Comparison of ENCODE assay signal across 22 cellular contexts in genomic region chr4:73575667-73576066, GRCh38. TPM values are rescaled to one million over a fixed set of nuclear protein-coding genes. Genes with fewer than 3 reads are reported as not detected.
DNase-seq lines count a peak whose midpoint lies in the region; ATAC-seq, FAIRE-seq and TF ChIP-seq lines count a peak whose summit lies in the region.
"Had no signal": no experiment of that assay in that cellular context is flagged by ENCODE, and none has a peak within 500 bp of the region (broad histone marks: within the 10 kb centered on the region; RNA-seq: fewer than 3 reads in every experiment).

No MANE protein-coding gene starts in this region.

- DNase-seq in GM06990 (ENCODE audit: extremely low read depth, insufficient read length): peak; percentile 17
- DNase-seq in endothelial cell of umbilical vein (ENCODE audit: low read depth, low spot score): no peak
- DNase-seq in neural progenitor cell (ENCODE audit: low spot score): no peak
- DNase-seq: CD8-positive, alpha-beta memory T cell; GDM1; Kasumi-1; NCI-H1694; NCI-H2081; NCI-H2171; NCI-H345; NCI-H524; NCI-H774; T-helper 17 cell had no signal

- H3K79me2 ChIP-seq in endothelial cell of umbilical vein (ENCODE audit: control insufficient read depth, insufficient read depth, low read length) (no peaks in the 10 kb centered on the region), neural progenitor cell (ENCODE audit: low read depth) (no peaks in the 10 kb centered on the region)

- H3K4me1 ChIP-seq in endothelial cell of umbilical vein (ENCODE audit: control insufficient read depth, extremely low read depth, insufficient read depth, low read length): no peaks in the 10 kb centered on the region
- H3K4me1 ChIP-seq in neural progenitor cell: peaks cover 11% of the 10 kb centered on the region
- H3K4me1 ChIP-seq: HAP-1, SJSA1 had no signal

- BruUV-seq in endothelial cell of umbilical vein (replicated peaks; lab: Mats Ljungman, UMichigan): no TSS peak

- H3K36me3 Mint-ChIP-seq in neural progenitor cell: no peaks in the 10 kb centered on the region
- H3K36me3 Mint-ChIP-seq: CD8-positive, alpha-beta memory T cell had no signal

- no peaks in the 10 kb centered on the region for H3K9me3 ChIP-seq in endothelial cell of umbilical vein (replicated peaks; ENCODE audit: control insufficient read depth, insufficient read depth, low read length)
- no peaks in the 10 kb centered on the region for H3K9me3 ChIP-seq in neural progenitor cell (ENCODE audit: low read depth)
- H3K9me3 ChIP-seq: HAP-1, SJSA1 had no signal

- intact Hi-C loops in endothelial cell of umbilical vein (cut with micrococcal nuclease): no loop called here

- H3K36me3 ChIP-seq in GM06990 (ENCODE audit: control insufficient read depth, insufficient read depth, low read length) (no peaks in the 10 kb centered on the region), endothelial cell of umbilical vein (ENCODE audit: control insufficient read depth in 2 of 2, extremely low read depth in 1 of 2, insufficient read depth in 2 of 2, low read length in 2 of 2) (no peaks in the 10 kb centered on the region), neural progenitor cell (no peaks in the 10 kb centered on the region)
- H3K36me3 ChIP-seq: HAP-1, SJSA1 had no signal

- no peaks in the 10 kb centered on the region for H3K27me3 ChIP-seq in GM06990 (replicated peaks; ENCODE audit: control insufficient read depth, insufficient read depth, low read length)
- H3K27me3 ChIP-seq in endothelial cell of umbilical vein (ENCODE audit: control insufficient read depth in 2 of 2, insufficient read depth in 2 of 2, low read length in 2 of 2): no peaks in the 10 kb centered on the region
- H3K27me3 ChIP-seq in neural progenitor cell: no peaks in the 10 kb centered on the region
- H3K27me3 ChIP-seq: SJSA1 had no signal

- H3K4me3 ChIP-seq in GM06990 (replicated peaks; ENCODE audit: low read depth, low read length) (no peak overlapping the region), endothelial cell of umbilical vein (replicated peaks in 1 of 3; ENCODE audit: insufficient read depth in 1 of 3, low read depth in 1 of 3, low read length in 3 of 3) (no peak overlapping the region), neural progenitor cell (no peak overlapping the region)
- H3K4me3 ChIP-seq: GM23248, HAP-1, SJSA1 had no signal

- FAIRE-seq in endothelial cell of umbilical vein (lab: Jason Lieb, UNC): peak; percentile 53

- POLR2A ChIA-PET in endothelial cell of umbilical vein (lab: Charles Lee): interaction anchor here (0.7 kb wide), 1 partner anchor 613 kb away, joined by 3 read pairs; no protein-coding TSS in a partner anchor

- no peaks in the 10 kb centered on the region for H3F3A ChIP-seq in neural progenitor cell (ENCODE audit: low read depth)

- CTCF ChIA-PET in endothelial cell of umbilical vein (lab: Charles Lee): interaction anchor here (0.8 to 8.4 kb wide), 13 partner anchors 10 to 732 kb away, joined by 3 to 94 read pairs (median 4); partner anchors contain the start of genes CXCL3 and EPGN

- H3K27me3 Mint-ChIP-seq in neural progenitor cell (ENCODE audit: insufficient read depth, low read depth): no peaks in the 10 kb centered on the region
- H3K27me3 Mint-ChIP-seq: CD8-positive, alpha-beta memory T cell; T-helper 17 cell had no signal

- no peak overlapping the region for H3K27ac ChIP-seq in endothelial cell of umbilical vein (ENCODE audit: insufficient read depth, low read depth, low read length)
- no peak overlapping the region for H3K27ac ChIP-seq in neural progenitor cell
- H3K27ac ChIP-seq: C4-2B, GM23248, SJSA1 had no signal

- dilution Hi-C loops in endothelial cell of umbilical vein (cut with MboI; ENCODE audit: extremely low pct_ligation_motif_present, low sequenced_read_pairs): no loop called here

- TF ChIP-seq POLR2A in endothelial cell of umbilical vein (IDR thresholded peaks at IDR 0.05; ENCODE audit: low read depth, low read length): no peak

- TF ChIP-seq CTCF in GM06990 (IDR thresholded peaks at IDR 0.05; ENCODE audit: insufficient read depth, low read length, poor library complexity, severe bottlenecking) (no peak), endothelial cell of umbilical vein (IDR thresholded peaks at IDR 0.05; ENCODE audit: extremely low read depth in 1 of 2, insufficient read depth in 1 of 2, low read depth in 1 of 2, low read length in 2 of 2) (no peak), neural progenitor cell (IDR thresholded peaks at IDR 0.05) (no peak)

- H3K9ac ChIP-seq in endothelial cell of umbilical vein (replicated peaks; ENCODE audit: extremely low read depth, insufficient read depth, low read length) (no peak overlapping the region), neural progenitor cell (no peak overlapping the region)
- H3K9ac ChIP-seq: GM23248 had no signal

- no peak overlapping the region for H3K4me3 Mint-ChIP-seq in neural progenitor cell
- H3K4me3 Mint-ChIP-seq: CD8-positive, alpha-beta memory T cell; T-helper 17 cell had no signal

- H3K27ac Mint-ChIP-seq in neural progenitor cell: no peak overlapping the region
- H3K27ac Mint-ChIP-seq: CD8-positive, alpha-beta memory T cell; T-helper 17 cell had no signal

- H3K4me1 Mint-ChIP-seq in neural progenitor cell: peaks cover 14% of the 10 kb centered on the region
- H3K4me1 Mint-ChIP-seq: CD8-positive, alpha-beta memory T cell; T-helper 17 cell had no signal

- H3K4me2 ChIP-seq in endothelial cell of umbilical vein (ENCODE audit: insufficient read depth, low read length) (no peak overlapping the region), neural progenitor cell (no peak overlapping the region)

- peak; percentile 33 for ATAC-seq in GM21390 (IDR thresholded peaks at IDR 0.05; ENCODE audit: unreplicated experiment)
- peak; percentile 50 for ATAC-seq in HG03432 (IDR thresholded peaks at IDR 0.05; ENCODE audit: unreplicated experiment)
- ATAC-seq in HG03457 (IDR thresholded peaks at IDR 0.05; ENCODE audit: unreplicated experiment): no peak
- ATAC-seq in GM18867 (IDR thresholded peaks at IDR 0.05; ENCODE audit: unreplicated experiment): no peak
- ATAC-seq: Right ventricle myocardium inferior, T-helper 17 cell had no signal

- no peak overlapping the region for H2AFZ ChIP-seq in endothelial cell of umbilical vein (ENCODE audit: low read depth, low read length)
- H2AFZ ChIP-seq in neural progenitor cell (replicated peaks): no peak overlapping the region
- H2AFZ ChIP-seq: GM23248 had no signal

- H3K9me1 ChIP-seq in endothelial cell of umbilical vein (replicated peaks; ENCODE audit: control insufficient read depth, extremely low read depth, insufficient read depth, low read length): no peaks in the 10 kb centered on the region

- H3K9me3 Mint-ChIP-seq in neural progenitor cell: no peaks in the 10 kb centered on the region
- H3K9me3 Mint-ChIP-seq: CD8-positive, alpha-beta memory T cell had no signal

- H4K20me1 ChIP-seq in endothelial cell of umbilical vein (replicated peaks; ENCODE audit: control insufficient read depth, extremely low read depth, insufficient read depth, low read length): no peaks in the 10 kb centered on the region
- H4K20me1 ChIP-seq in neural progenitor cell (ENCODE audit: low read depth): no peaks in the 10 kb centered on the region

TF ChIP-seq in endothelial cell of umbilical vein, 7 proteins besides CTCF, POLR2A, EP300 and RAD21:
- TF ChIP-seq MYC (IDR thresholded peaks at IDR 0.05; ENCODE audit: low read depth, low read length) (no peak), JUN (IDR thresholded peaks at IDR 0.05; ENCODE audit: borderline replicate concordance, insufficient read depth, insufficient read length, low read depth) (no peak), GATA2 (IDR thresholded peaks at IDR 0.05; ENCODE audit: insufficient read depth, insufficient read length, low read depth, low read length) (no peak), EZH2 (IDR thresholded peaks at IDR 0.05; ENCODE audit: borderline replicate concordance, low read depth, low read length, severe bottlenecking) (no peak), POLR2AphosphoS5 (IDR thresholded peaks at IDR 0.05; ENCODE audit: insufficient read depth, low read depth, low read length) (no peak), FOS (IDR thresholded peaks at IDR 0.05; ENCODE audit: borderline replicate concordance, insufficient read depth, low read length) (no peak)
- TF ChIP-seq, protein P1, sequence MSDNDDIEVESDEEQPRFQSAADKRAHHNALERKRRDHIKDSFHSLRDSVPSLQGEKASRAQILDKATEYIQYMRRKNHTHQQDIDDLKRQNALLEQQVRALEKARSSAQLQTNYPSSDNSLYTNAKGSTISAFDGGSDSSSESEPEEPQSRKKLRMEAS (IDR thresholded peaks at IDR 0.05; ENCODE audit: insufficient read depth, insufficient read length): no peak

RNA-seq across cellular contexts. Expression of gene RASSF6, which starts 44.6 kb away (rescaled TPM):
- total RNA-seq in endothelial cell of umbilical vein (not detected in 2 replicates), neural progenitor cell (ENCODE audit: low replicate concordance) (not detected in 2 replicates)
- polyA plus RNA-seq in endothelial cell of umbilical vein: not detected in 2 replicates
- not detected in 2 replicates for polyA plus RNA-seq in endothelial cell of umbilical vein (2011; cell fraction: cytosol; rRNA removed)
- not detected in 2 replicates for polyA plus RNA-seq in endothelial cell of umbilical vein (2011; cell fraction: nucleus; rRNA removed)
- polyA plus RNA-seq in endothelial cell of umbilical vein (2012): not detected in 2 replicates
- polyA minus RNA-seq in endothelial cell of umbilical vein: not detected in 2 replicates
- not detected for polyA minus RNA-seq in endothelial cell of umbilical vein (2011; cell fraction: cytosol; rRNA and poly(A)+ RNA removed)
- not detected in 2 replicates for polyA minus RNA-seq in endothelial cell of umbilical vein (2011; cell fraction: nucleus; rRNA and poly(A)+ RNA removed)
- total RNA-seq: CD8-positive, alpha-beta memory T cell; GM23248; Right ventricle myocardium inferior; SJSA1 had no signal
- polyA plus RNA-seq: CD8-positive, alpha-beta memory T cell; GM23248 had no signal

Comparison
In these comparisons a context has a peak if more than half of its experiments do, and no peak if none do; other contexts are left out.
1. ATAC-seq: peak in GM21390 (single experiment) and HG03432 (single experiment); none in HG03457 (single experiment) and GM18867 (single experiment).